10 cellular contexts compared by ENCODE assay signal in the genomic region with DNA sequence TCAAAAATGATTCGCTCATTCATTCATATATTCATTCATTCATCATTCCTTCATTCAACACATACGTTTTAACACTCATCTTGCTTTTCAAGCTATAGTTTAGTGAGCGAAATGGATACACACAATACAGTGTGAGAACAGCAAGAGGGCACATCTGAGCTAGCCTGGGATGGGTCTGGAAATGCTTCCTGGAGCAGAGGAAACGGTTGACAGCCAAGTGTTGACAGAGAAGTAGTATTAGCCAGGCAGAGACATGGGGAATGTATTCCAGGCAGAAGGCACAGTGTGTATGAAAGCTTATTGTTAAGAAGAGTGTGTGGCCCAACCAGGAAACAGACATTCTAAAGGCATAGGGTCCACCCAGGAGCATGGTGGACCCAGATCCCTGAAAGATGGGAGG. TPM values are rescaled to one million over a fixed set of nuclear protein-coding genes. Genes with fewer than 3 reads are reported as not detected.
"Had no signal": no experiment of that assay in that cellular context is flagged by ENCODE, and none has a peak within 500 bp of the region (broad histone marks: within the 10 kb centered on the region; RNA-seq: fewer than 3 reads in every experiment).

No MANE protein-coding gene starts in this region.

RNA-seq across cellular contexts. Expression of a gene that starts 32.6 kb away (rescaled TPM):
- total RNA-seq: kidney, left colon, lower lobe of right lung, mammary epithelial cell, mesothelial cell of epicardium, osteocyte, posterior vena cava, smooth muscle cell, thyroid gland, transverse colon had no signal
